ENCODE assay signal across 32 cellular contexts in the genomic region with DNA sequence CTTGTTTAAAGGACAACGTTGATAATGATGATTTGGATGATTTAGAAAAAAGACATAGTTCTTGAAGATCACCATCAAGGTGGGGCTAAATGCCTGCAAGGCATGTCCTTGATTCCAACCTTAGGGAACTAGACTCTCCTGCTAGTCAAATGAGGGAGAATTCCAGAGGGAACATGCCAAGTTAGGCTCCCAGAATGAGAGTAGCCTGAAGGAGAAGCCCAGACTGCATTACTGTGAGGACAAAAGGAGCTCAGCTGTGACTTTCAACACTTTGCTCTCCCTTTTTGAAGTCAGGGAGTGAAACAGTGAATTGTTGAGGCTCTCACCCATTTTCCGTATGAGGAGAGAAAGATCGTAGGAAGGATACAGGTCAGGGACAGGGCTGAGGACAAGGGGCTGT.
"Had no signal": no experiment of that assay in that cellular context is flagged by ENCODE, and none has a peak within 500 bp of the region (broad histone marks: within the 10 kb centered on the region; RNA-seq: fewer than 3 reads in every experiment).

No MANE protein-coding gene starts in this region.

- ATAC-seq: activated CD4-positive, alpha-beta T cell treated with anti-CD3 and anti-CD28 coated beads for 36 hours; activated T-helper 17 cell treated with anti-CD3 and anti-CD28 coated beads, Interleukin-2, amount 50 U/mL, for 72 hours; K562; Panc1; Right ventricle myocardium inferior; T-cell had no signal

- H3K27me3 ChIP-seq: adrenal gland had no signal

- DNase-seq: activated CD4-positive, alpha-beta memory T cell treated with anti-CD3 and anti-CD28 coated beads, Interleukin-2, amount 10 ng/mL, durations not matched to agents 7 days and 5 days; activated CD4-positive, alpha-beta T cell treated with anti-CD3 and anti-CD28 coated beads for 36 hours; activated CD4-positive, alpha-beta T cell treated with anti-CD3 and anti-CD28 coated beads, Interleukin-2, amount 50 U/mL, for 1 hour; activated gamma-delta T cell; activated naive CD4-positive, alpha-beta T cell treated with anti-CD3 and anti-CD28 coated beads, Interleukin-2, amount 50 U/mL, for 16 hours; activated naive CD8-positive, alpha-beta T cell treated with anti-CD3 and anti-CD28 coated beads, Interleukin-2, amount 10 ng/mL, durations not matched to agents 7 days and 5 days; activated T-cell treated with anti-CD3 and anti-CD28 coated beads for 4 hours; activated T-cell treated with anti-CD3 and anti-CD28 coated beads, Interleukin-2, amount 50 U/mL, for 48 hours; adrenal gland; anterior cingulate cortex; Karpas-422; NCI-H1105 treated with DMSO at 0.1 percent for 48 hours; NCI-H1436 treated with DMSO at 0.1 percent for 48 hours; NCI-H187 treated with DMSO at 0.1 percent for 48 hours; NCI-H2081 treated with DMSO at 0.1 percent for 48 hours; NCI-H2171 treated with DMSO at 0.1 percent for 48 hours; NCI-H345; NCI-H510A; NCI-H526 treated with DMSO at 0.1 percent for 48 hours; NCI-H82; NK-92 treated with Interleukin-12 subunit alpha and Interleukin-12 subunit beta, amount 100 ng/mL, for 24 hours; OCI-M1; RPMI8226; T-cell; T-helper 2 cell; T1000 had no signal

- H3K27ac ChIP-seq: SK-N-MC, VCaP had no signal

- H3K27ac Mint-ChIP-seq: activated CD4-positive, alpha-beta memory T cell treated with anti-CD3 and anti-CD28 coated beads, Interleukin-2, amount 10 ng/mL, durations not matched to agents 7 days and 5 days; activated CD4-positive, alpha-beta T cell treated with anti-CD3 and anti-CD28 coated beads for 36 hours; activated naive CD8-positive, alpha-beta T cell treated with anti-CD3 and anti-CD28 coated beads, Interleukin-2, amount 10 ng/mL, durations not matched to agents 7 days and 5 days; activated T-helper 17 cell treated with anti-CD3 and anti-CD28 coated beads, Interleukin-2, amount 50 U/mL, for 72 hours; T-cell had no signal

- H3K4me1 Mint-ChIP-seq: activated CD4-positive, alpha-beta memory T cell treated with anti-CD3 and anti-CD28 coated beads, Interleukin-2, amount 10 ng/mL, durations not matched to agents 7 days and 5 days; activated CD4-positive, alpha-beta T cell treated with anti-CD3 and anti-CD28 coated beads for 36 hours; activated naive CD8-positive, alpha-beta T cell treated with anti-CD3 and anti-CD28 coated beads, Interleukin-2, amount 10 ng/mL, durations not matched to agents 7 days and 5 days; activated T-helper 17 cell treated with anti-CD3 and anti-CD28 coated beads, Interleukin-2, amount 50 U/mL, for 72 hours; T-cell had no signal

- H3K36me3 ChIP-seq: adrenal gland had no signal

- H3K9me3 ChIP-seq: adrenal gland had no signal

- H3K4me3 Mint-ChIP-seq: activated CD4-positive, alpha-beta memory T cell treated with anti-CD3 and anti-CD28 coated beads, Interleukin-2, amount 10 ng/mL, durations not matched to agents 7 days and 5 days; activated CD4-positive, alpha-beta T cell treated with anti-CD3 and anti-CD28 coated beads for 36 hours; activated naive CD8-positive, alpha-beta T cell treated with anti-CD3 and anti-CD28 coated beads, Interleukin-2, amount 10 ng/mL, durations not matched to agents 7 days and 5 days; activated T-helper 17 cell treated with anti-CD3 and anti-CD28 coated beads, Interleukin-2, amount 50 U/mL, for 72 hours; T-cell had no signal

- H3K36me3 Mint-ChIP-seq: activated naive CD8-positive, alpha-beta T cell treated with anti-CD3 and anti-CD28 coated beads, Interleukin-2, amount 10 ng/mL, durations not matched to agents 7 days and 5 days; T-cell had no signal

- H3K9me3 Mint-ChIP-seq: activated naive CD8-positive, alpha-beta T cell treated with anti-CD3 and anti-CD28 coated beads, Interleukin-2, amount 10 ng/mL, durations not matched to agents 7 days and 5 days had no signal

- H3K27me3 Mint-ChIP-seq: activated CD4-positive, alpha-beta memory T cell treated with anti-CD3 and anti-CD28 coated beads, Interleukin-2, amount 10 ng/mL, durations not matched to agents 7 days and 5 days; activated naive CD8-positive, alpha-beta T cell treated with anti-CD3 and anti-CD28 coated beads, Interleukin-2, amount 10 ng/mL, durations not matched to agents 7 days and 5 days; activated T-helper 17 cell treated with anti-CD3 and anti-CD28 coated beads, Interleukin-2, amount 50 U/mL, for 72 hours had no signal

- H3K4me3 ChIP-seq: adrenal gland, K562, SK-N-MC had no signal
